In the genomic region with DNA sequence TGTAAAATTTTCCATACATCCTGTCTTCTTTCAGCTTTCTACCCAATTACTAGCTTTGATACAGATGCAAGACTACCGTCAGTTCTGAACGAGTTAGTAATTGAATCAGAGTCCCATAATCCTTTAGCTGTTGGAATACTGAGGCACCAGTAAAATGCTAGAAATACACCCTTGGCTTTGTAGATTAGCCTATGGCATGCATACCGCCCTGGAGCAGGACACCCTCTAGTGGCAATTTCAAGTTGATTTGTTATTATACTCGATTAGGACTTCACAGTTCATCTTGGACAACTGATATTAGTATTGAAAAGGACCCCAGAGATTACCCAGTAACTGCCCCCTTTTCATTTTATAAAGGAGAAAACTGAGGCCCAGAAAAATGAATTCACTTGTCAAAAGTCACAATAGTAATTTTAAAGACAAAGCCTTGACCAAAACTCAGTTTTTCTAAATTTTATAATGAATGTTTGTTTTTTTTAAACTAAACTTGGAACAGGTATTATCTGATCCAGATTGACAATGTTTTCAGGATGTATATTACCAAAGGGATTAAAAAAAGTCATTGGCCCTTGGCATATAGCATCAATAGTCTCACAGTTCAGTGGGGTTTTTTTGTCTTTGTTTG, we compare ENCODE assay signal across 8 cellular contexts. TPM values are rescaled to one million over a fixed set of nuclear protein-coding genes. Genes with fewer than 3 reads are reported as not detected.
DNase-seq lines count a peak whose midpoint lies in the region; ATAC-seq, FAIRE-seq and TF ChIP-seq lines count a peak whose summit lies in the region.

No MANE protein-coding gene starts in this region.

- peak; percentile 87 for TF ChIP-seq RAD21 in GM12878 (IDR thresholded peaks at IDR 0.05; ENCODE audit: insufficient read depth, low read depth, low read length)

- BruUV-seq in GM12878 (replicated peaks; lab: Mats Ljungman, UMichigan): no TSS peak

- TF ChIP-seq EP300 in GM12878 (IDR thresholded peaks at IDR 0.05; ENCODE audit: borderline replicate concordance in 1 of 2, control insufficient read depth in 1 of 2, low read depth in 2 of 2, low read length in 2 of 2): no peak

- 3% methylated on average over 4 of the region's 4 CpGs for WGBS in GM12878 (ENCODE audit: insufficient coverage, insufficient replicate concordance, low lambda C conversion rate, missing lambda C conversion rate)
- no CpG with 5 or more reads among the region's 4 CpGs for WGBS in iPS DF 6.9 (ENCODE audit: insufficient coverage, insufficient read length)

- no peaks in the 10 kb centered on the region for H3K36me3 ChIP-seq in Karpas-422 (ENCODE audit: insufficient read depth, low read length)
- peaks cover 27% of the 10 kb centered on the region for H3K36me3 ChIP-seq in RWPE2 (ENCODE audit: low read depth)
- H3K36me3 ChIP-seq in GM12878 (ENCODE audit: control insufficient read depth in 2 of 2, insufficient read depth in 2 of 2, low read length in 1 of 2): no peaks in the 10 kb centered on the region
- H3K36me3 ChIP-seq in iPS DF 6.9 (ENCODE audit: control insufficient read depth, insufficient read depth, low read length): no peaks in the 10 kb centered on the region

- H2AFZ ChIP-seq in Karpas-422 (ENCODE audit: low read length) (no peak overlapping the region), GM12878 (ENCODE audit: control insufficient read depth, low read depth, low read length) (no peak overlapping the region)

- in situ Hi-C loops in GM12878 (cut with MboI): loop anchor here (5.0 to 10.0 kb wide), 2 partner anchors 163 to 375 kb away; no protein-coding TSS in a partner anchor

- RAD21 ChIA-PET in GM12878 (lab: Charles Lee; ENCODE audit: unreplicated experiment): interaction anchor here (0.7 to 3.0 kb wide), 5 partner anchors 10 to 169 kb away, joined by 3 to 37 read pairs (median 3); a partner anchor contains a TSS

- intact Hi-C loops in GM12878 (cut with micrococcal nuclease; ENCODE audit: unreplicated experiment): loop anchor here (1.0 to 5.0 kb wide), 3 partner anchors 73 to 368 kb away; a partner anchor contains a TSS

- TF ChIP-seq CTCF in C4-2B (conservative IDR thresholded peaks at IDR 0.05) (peak; percentile 88), RWPE2 (IDR thresholded peaks at IDR 0.05; ENCODE audit: poor library complexity, severe bottlenecking) (peak; percentile 92), GM12878 (IDR thresholded peaks at IDR 0.05 in 2 of 3, conservative IDR thresholded peaks at IDR 0.05 in 1 of 3; ENCODE audit: control insufficient read depth in 2 of 3, extremely low read depth in 1 of 3, insufficient read depth in 1 of 3, low read depth in 3 of 3, low read length in 3 of 3) (peak; percentile 62 to 79 (median 64))

- no peak for TF ChIP-seq POLR2A in GM12878 (IDR thresholded peaks at IDR 0.05; ENCODE audit: low read depth, low read length)

- H3K27ac ChIP-seq in C4-2B (no peak overlapping the region), Karpas-422 (ENCODE audit: low read length) (no peak overlapping the region), RWPE2 (ENCODE audit: poor library complexity, severe bottlenecking) (no peak overlapping the region), GM12878 (ENCODE audit: control insufficient read depth, insufficient read depth) (no peak overlapping the region), iPS DF 6.9 (ENCODE audit: low read length) (no peak overlapping the region)

- no peak overlapping the region for H3K4me3 ChIP-seq in Karpas-422 (ENCODE audit: low read length)
- H3K4me3 ChIP-seq in RWPE2 (ENCODE audit: severe bottlenecking): no peak overlapping the region
- no peak overlapping the region for H3K4me3 ChIP-seq in GM12878
- no peak overlapping the region for H3K4me3 ChIP-seq in iPS DF 6.9 (ENCODE audit: low read length)

- H3K27me3 ChIP-seq in Karpas-422 (ENCODE audit: low read length): no peaks in the 10 kb centered on the region
- no peaks in the 10 kb centered on the region for H3K27me3 ChIP-seq in RWPE2 (ENCODE audit: insufficient read depth, poor library complexity, severe bottlenecking)
- no peaks in the 10 kb centered on the region for H3K27me3 ChIP-seq in GM12878 (replicated peaks in 1 of 2; ENCODE audit: control insufficient read depth in 2 of 2, insufficient read depth in 2 of 2, low read length in 1 of 2)
- H3K27me3 ChIP-seq in iPS DF 6.9 (ENCODE audit: control insufficient read depth, insufficient read depth, low read length): no peaks in the 10 kb centered on the region

- H3K4me1 ChIP-seq in Karpas-422 (ENCODE audit: low read length) (peaks cover 14% of the 10 kb centered on the region), RWPE2 (ENCODE audit: insufficient read depth, poor library complexity, severe bottlenecking) (no peaks in the 10 kb centered on the region), GM12878 (ENCODE audit: control insufficient read depth, insufficient read depth, low read length) (peaks cover under 1% of the 10 kb centered on the region; the same call in 1 of the 2 replicates), iPS DF 6.9 (ENCODE audit: control insufficient read depth, insufficient read depth, low read length) (no peaks in the 10 kb centered on the region)

- SMC1A ChIA-PET in GM12878 (lab: Charles Lee; ENCODE audit: uncharacterized antibody, unreplicated experiment): interaction anchor here (0.6 to 3.6 kb wide), 17 partner anchors 9 to 264 kb away, joined by 3 to 65 read pairs (median 4); a partner anchor contains a TSS

- FAIRE-seq in GM12878 (lab: Jason Lieb, UNC): peak; percentile 75

- no peaks in the 10 kb centered on the region for H3K9me2 ChIP-seq in Karpas-422 (replicated peaks; ENCODE audit: insufficient read depth, low read length)

- no peaks in the 10 kb centered on the region for H3K9me3 ChIP-seq in Karpas-422 (ENCODE audit: low read length)
- H3K9me3 ChIP-seq in RWPE2 (ENCODE audit: severe bottlenecking): no peaks in the 10 kb centered on the region
- no peaks in the 10 kb centered on the region for H3K9me3 ChIP-seq in GM12878 (replicated peaks; ENCODE audit: control insufficient read depth, insufficient read depth, low read length)
- H3K9me3 ChIP-seq in iPS DF 6.9 (ENCODE audit: control insufficient read depth, insufficient read depth, low read length): no peaks in the 10 kb centered on the region

- H3K9ac ChIP-seq in Karpas-422 (ENCODE audit: low read length) (no peak overlapping the region), GM12878 (ENCODE audit: control insufficient read depth, insufficient read depth, low read length) (no peak overlapping the region)

- POLR2A ChIA-PET in GM12878 (lab: Charles Lee): interaction anchor here (0.6 to 1.3 kb wide), 2 partner anchors 70 to 361 kb away, joined by 3 read pairs; no protein-coding TSS in a partner anchor

- peak; percentile 84 for DNase-seq in Karpas-422
- DNase-seq in RWPE2 (ENCODE audit: low spot score): no peak
- DNase-seq in GM12878 (ENCODE audit: low read depth, low spot score): no peak
- DNase-seq in iPS DF 6.9 (ENCODE audit: low read depth, low spot score): peak; percentile 20
- peak in 2 of 3 donors; percentile 14 to 20 for DNase-seq in stimulated activated CD4-positive, alpha-beta T cell treated with anti-CD3 and anti-CD28 coated beads, Interleukin-12 subunit alpha, Interleukin-12 subunit beta, amount 100 ng/mL, for 48 hours (ENCODE audit: low read depth in 2 of 3, low spot score in 1 of 3)

- H3K4me2 ChIP-seq in Karpas-422 (ENCODE audit: low read depth, low read length, poor library complexity, severe bottlenecking): no peak overlapping the region
- no peak overlapping the region for H3K4me2 ChIP-seq in GM12878 (ENCODE audit: control insufficient read depth, insufficient read depth)

- H3K79me2 ChIP-seq in Karpas-422 (ENCODE audit: low read length) (peaks cover 91% of the 10 kb centered on the region), GM12878 (ENCODE audit: control insufficient read depth, insufficient read depth, low read length) (peaks cover 21% of the 10 kb centered on the region)

- no peaks in the 10 kb centered on the region for H4K20me1 ChIP-seq in Karpas-422 (ENCODE audit: insufficient read depth, low read depth, low read length)
- no peaks in the 10 kb centered on the region for H4K20me1 ChIP-seq in GM12878 (ENCODE audit: control insufficient read depth, insufficient read depth)

- ATAC-seq in GM18907 (IDR thresholded peaks at IDR 0.05; ENCODE audit: unreplicated experiment): peak; percentile 67
- peak; percentile 87 for ATAC-seq in RWPE2 (ENCODE audit: low read depth)
- ATAC-seq in GM12878: peak; percentile 97
- ATAC-seq in HG03520 (IDR thresholded peaks at IDR 0.05; ENCODE audit: unreplicated experiment): no peak

- CTCF ChIA-PET in GM12878 (lab: Yijun Ruan, JAX): interaction anchor here (0.6 to 7.5 kb wide), 20 partner anchors 10 to 1153 kb away, joined by 3 to 134 read pairs (median 4); a partner anchor contains a TSS

TF ChIP-seq in GM12878, 131 proteins besides CTCF, POLR2A, EP300 and RAD21 (continues in another document):
- TF ChIP-seq POLR2AphosphoS5 (IDR thresholded peaks at IDR 0.05; ENCODE audit: low read length) (no peak), BACH1 (IDR thresholded peaks at IDR 0.05; ENCODE audit: borderline replicate concordance) (no peak), POU2F2 (IDR thresholded peaks at IDR 0.05; ENCODE audit: borderline replicate concordance, low read depth, low read length) (peak; percentile 61; the same call in 1 of the 3 replicates), IRF4 (IDR thresholded peaks at IDR 0.05; ENCODE audit: low read depth, low read length) (no peak)

RNA-seq across cellular contexts. Expression of a gene that starts 46.1 kb away (rescaled TPM):
- total RNA-seq in Karpas-422 (2014; rRNA removed; shearing (Covaris generic); ENCODE audit: low replicate concordance): 1.4 and 3.5 TPM in 2 replicates
- 20.7 and 21.8 TPM in 2 replicates for total RNA-seq in GM12878 (2013; cell fraction: nucleolus; rRNA removed)
- total RNA-seq in GM12878 (2014; rRNA removed): 2.1 and 2.4 TPM in 2 replicates
- 1.7 and 1.9 TPM in 2 replicates for total RNA-seq in GM12878 (2014; rRNA removed; fragmentation: Illumina TruSeq; extraction: Trizol)
- total RNA-seq in GM12878 (2021): 4.4 and 4.7 TPM in 2 replicates
- 1.1 TPM for polyA plus RNA-seq in GM12878 (2011; ENCODE audit: low read depth)
- polyA plus RNA-seq in GM12878 (2011; rRNA removed): 1.3 and 2.7 TPM in 2 replicates
- 1.8 and 2.5 TPM in 2 replicates for polyA plus RNA-seq in GM12878 (2011; cell fraction: cytosol; rRNA removed)
- 3.1 and 3.7 TPM in 2 replicates for polyA plus RNA-seq in GM12878 (2011; cell fraction: nucleus; rRNA removed)
- 1.5 and 1.8 TPM in 2 replicates for polyA plus RNA-seq in GM12878 (2012)
- polyA plus RNA-seq in GM12878 (2014; fragmentation: Illumina TruSeq; extraction: Trizol): 2.3 and 2.7 TPM in 2 replicates
- polyA plus RNA-seq in GM12878 (2014; fragmentation: Nextera tagmentation; extraction: Ambion mirVana): under 1 TPM; 0.27 to 0.35 TPM
- 1.9 and 2.1 TPM in 2 replicates for polyA plus RNA-seq in GM12878 (2014; rRNA removed)
- polyA plus RNA-seq in GM12878 (2016; fragmentation: Nextera tagmentation; extraction: Ambion mirVana): under 1 TPM; 0.64 to 0.96 TPM
- polyA minus RNA-seq in GM12878 (2011; rRNA and poly(A)+ RNA removed): 4.5 and 5.9 TPM in 2 replicates
- 2.6 and 3.5 TPM in 2 replicates for polyA minus RNA-seq in GM12878 (2011; cell fraction: cytosol; rRNA and poly(A)+ RNA removed)
- 3.7 and 4.6 TPM in 2 replicates for polyA minus RNA-seq in GM12878 (2011; cell fraction: nucleus; rRNA and poly(A)+ RNA removed)

Comparison
In these comparisons a context has a peak if more than half of its experiments do, and no peak if none do; other contexts are left out.
1. DNase-seq: peak in Karpas-422 (single experiment), iPS DF 6.9 (single experiment) and stimulated activated CD4-positive, alpha-beta T cell treated with anti-CD3 and anti-CD28 coated beads, Interleukin-12 subunit alpha, Interleukin-12 subunit beta, amount 100 ng/mL, for 48 hours (2 of 3); none in RWPE2 (single experiment) and GM12878 (single experiment).
2. Peak in every context shown above with its lines, with median percentiles within 50 percentile points of each other: CTCF ChIP-seq.